Comparison of ENCODE assay signal across 8 cellular contexts in the genomic region with DNA sequence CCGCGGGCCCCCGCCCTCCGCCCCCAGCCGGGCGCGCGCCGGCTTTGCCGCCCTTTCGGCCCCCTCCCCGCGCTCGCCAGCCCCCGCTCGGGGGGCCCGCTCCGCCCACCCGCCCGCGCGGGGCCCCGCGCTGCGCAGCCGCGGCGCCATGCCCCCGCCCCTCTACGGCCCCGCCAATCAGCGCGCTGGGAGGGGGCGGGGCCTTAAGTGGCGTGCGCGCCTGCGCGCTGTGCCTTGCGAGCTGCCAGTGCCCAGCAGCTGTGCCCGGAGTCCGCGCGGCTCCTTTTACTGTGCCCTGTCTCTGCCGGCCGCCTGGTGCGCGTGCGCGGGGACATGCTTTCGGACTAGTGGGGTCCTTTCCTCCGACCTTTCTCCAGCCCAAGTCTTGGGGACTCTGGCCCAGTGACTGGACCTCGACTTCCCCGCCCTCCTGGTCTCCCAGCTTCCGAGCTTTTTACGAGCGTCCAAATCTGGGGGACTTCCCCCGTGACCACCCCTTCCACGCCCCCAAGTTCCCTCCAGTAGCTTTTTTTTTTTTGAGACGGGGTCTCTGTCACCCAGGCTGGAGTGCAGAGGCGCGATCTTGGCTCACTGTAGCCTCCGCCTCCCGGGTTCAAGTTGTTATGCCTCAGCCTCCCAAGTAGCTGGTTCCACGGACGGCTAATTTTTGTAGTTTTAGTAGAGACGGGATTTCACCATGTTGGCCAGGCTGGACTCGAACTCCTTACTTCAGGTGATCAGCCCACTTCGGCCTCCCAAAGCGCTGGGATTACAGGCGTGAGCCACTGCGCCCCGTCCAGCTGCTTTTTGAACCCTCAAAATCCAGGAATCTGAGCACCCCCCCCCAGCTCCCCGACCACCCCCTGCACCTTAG. TPM values are rescaled to one million over a fixed set of nuclear protein-coding genes. Genes with fewer than 3 reads are reported as not detected.
DNase-seq lines count a peak whose midpoint lies in the region; ATAC-seq, FAIRE-seq and TF ChIP-seq lines count a peak whose summit lies in the region.

A gene with protein sequence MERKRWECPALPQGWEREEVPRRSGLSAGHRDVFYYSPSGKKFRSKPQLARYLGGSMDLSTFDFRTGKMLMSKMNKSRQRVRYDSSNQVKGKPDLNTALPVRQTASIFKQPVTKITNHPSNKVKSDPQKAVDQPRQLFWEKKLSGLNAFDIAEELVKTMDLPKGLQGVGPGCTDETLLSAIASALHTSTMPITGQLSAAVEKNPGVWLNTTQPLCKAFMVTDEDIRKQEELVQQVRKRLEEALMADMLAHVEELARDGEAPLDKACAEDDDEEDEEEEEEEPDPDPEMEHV (minus strand): TSS at position 111 of the 874 bp plus-strand sequence. CDS start 234 bp downstream, outside the sequence.

- H3K9me3 Mint-ChIP-seq in T-helper 2 cell treated with Interferon-gamma antibody and Interleukin-4, amounts not matched to agents 5 μg/mL and 100 μg/mL, for 36 hours = no peaks in the 10 kb centered on the region
- H3K9me3 Mint-ChIP-seq in astrocyte (ENCODE audit: unreplicated experiment) = no peaks in the 10 kb centered on the region

- peaks cover 11% of the 10 kb centered on the region for H3K4me1 ChIP-seq in astrocyte (ENCODE audit: insufficient read depth, low read length)
- H3K4me1 ChIP-seq in hepatocyte (ENCODE audit: insufficient read depth) = peaks cover 9% of the 10 kb centered on the region

- peak within 1 kb of the TSS; percentile 100 for H3K9ac ChIP-seq in astrocyte (ENCODE audit: low read length)

- ATAC-seq in GM18498 (IDR thresholded peaks at IDR 0.05; ENCODE audit: unreplicated experiment) (peak; percentile 75), HG02943 (IDR thresholded peaks at IDR 0.05; ENCODE audit: low read depth, unreplicated experiment) (peak; percentile 55)

- peak within 1 kb of the TSS; percentile 97 for H3K4me2 ChIP-seq in astrocyte (ENCODE audit: low read length)
- peak within 1 kb of the TSS; percentile 100 for H3K4me2 ChIP-seq in hepatocyte

- peaks cover 37% of the 10 kb centered on the region for H4K20me1 ChIP-seq in astrocyte (ENCODE audit: insufficient read depth, low read length)
- H4K20me1 ChIP-seq in hepatocyte (ENCODE audit: insufficient read depth, poor library complexity, severe bottlenecking) = peaks cover 36% of the 10 kb centered on the region

- H3K4me3 Mint-ChIP-seq in T-helper 2 cell treated with Interferon-gamma antibody and Interleukin-4, amounts not matched to agents 5 μg/mL and 100 μg/mL, for 36 hours = peak within 1 kb of the TSS; percentile 98
- peak within 1 kb of the TSS; percentile 95 for H3K4me3 Mint-ChIP-seq in astrocyte (ENCODE audit: unreplicated experiment)

- peaks cover 26% of the 10 kb centered on the region for H3K36me3 Mint-ChIP-seq in T-helper 2 cell treated with Interferon-gamma antibody and Interleukin-4, amounts not matched to agents 5 μg/mL and 100 μg/mL, for 36 hours (ENCODE audit: low read depth)
- H3K36me3 Mint-ChIP-seq in astrocyte (ENCODE audit: low read depth, unreplicated experiment) = peaks cover 2% of the 10 kb centered on the region

- H3K79me2 ChIP-seq in astrocyte (ENCODE audit: insufficient read depth, low read length) (peaks cover 42% of the 10 kb centered on the region), hepatocyte (peaks cover 41% of the 10 kb centered on the region)

- no peaks in the 10 kb centered on the region for H3K27me3 Mint-ChIP-seq in T-helper 2 cell treated with Interferon-gamma antibody and Interleukin-4, amounts not matched to agents 5 μg/mL and 100 μg/mL, for 36 hours (ENCODE audit: low read depth)
- no peaks in the 10 kb centered on the region for H3K27me3 Mint-ChIP-seq in astrocyte (ENCODE audit: low read depth, unreplicated experiment)

- peak within 1 kb of the TSS; percentile 92 for H3K27ac ChIP-seq in astrocyte (ENCODE audit: low read depth, low read length)
- peak within 1 kb of the TSS; percentile 99 for H3K27ac ChIP-seq in hepatocyte

- H3K4me3 ChIP-seq in astrocyte (ENCODE audit: insufficient read depth, low read depth, low read length) (peak within 1 kb of the TSS; percentile 84), hepatocyte (peak within 1 kb of the TSS; percentile 97)

- H3K27ac Mint-ChIP-seq in T-helper 2 cell treated with Interferon-gamma antibody and Interleukin-4, amounts not matched to agents 5 μg/mL and 100 μg/mL, for 36 hours = peak within 1 kb of the TSS; percentile 91
- H3K27ac Mint-ChIP-seq in astrocyte (ENCODE audit: unreplicated experiment) = peak within 1 kb of the TSS; percentile 92

- H2AFZ ChIP-seq in astrocyte (ENCODE audit: low read depth, low read length) = peak within 1 kb of the TSS; percentile 69
- peak within 1 kb of the TSS; percentile 67 for H2AFZ ChIP-seq in hepatocyte

- H3K27me3 ChIP-seq in astrocyte (ENCODE audit: insufficient read depth, low read length) = no peaks in the 10 kb centered on the region
- no peaks in the 10 kb centered on the region for H3K27me3 ChIP-seq in hepatocyte

- peaks cover 10% of the 10 kb centered on the region for H3K4me1 Mint-ChIP-seq in T-helper 2 cell treated with Interferon-gamma antibody and Interleukin-4, amounts not matched to agents 5 μg/mL and 100 μg/mL, for 36 hours (ENCODE audit: low read depth)
- peaks cover 6% of the 10 kb centered on the region for H3K4me1 Mint-ChIP-seq in astrocyte (ENCODE audit: low read depth, unreplicated experiment)

- no peaks in the 10 kb centered on the region for H3K9me2 ChIP-seq in hepatocyte (replicated peaks; ENCODE audit: insufficient read depth)

- FAIRE-seq in astrocyte (lab: Jason Lieb, UNC) = no peak

- TF ChIP-seq CTCF in astrocyte (IDR thresholded peaks at IDR 0.05; ENCODE audit: insufficient read depth, low read depth, low read length) (no peak), hepatocyte (IDR thresholded peaks at IDR 0.05; ENCODE audit: poor library complexity) (no peak)

- DNase-seq in NCI-H187 treated with DMSO at 0.1 percent for 48 hours (lab: John Stamatoyannopoulos, UW) = peak; percentile 31
- peak; percentile 91 for DNase-seq in T-helper 2 cell treated with Interferon-gamma antibody and Interleukin-4, amounts not matched to agents 5 μg/mL and 100 μg/mL, for 36 hours (ENCODE audit: low spot score)
- DNase-seq in astrocyte (ENCODE audit: low read depth) = peak; percentile 70
- peak; percentile 98 for DNase-seq in hepatocyte (ENCODE audit: low spot score)
- DNase-seq in retina = peak; percentile 91
- no peak for DNase-seq in cortex of kidney (lab: John Stamatoyannopoulos, UW)

- 16% methylated on average over 39 of the region's 74 CpGs for WGBS in hepatocyte (ENCODE audit: low lambda C conversion rate, missing lambda C conversion rate)

- H3K36me3 ChIP-seq in astrocyte (ENCODE audit: insufficient read depth, low read length) (peaks cover 8% of the 10 kb centered on the region), hepatocyte (replicated peaks; ENCODE audit: insufficient read depth, low read depth) (no peaks in the 10 kb centered on the region)

- H3K9me3 ChIP-seq in astrocyte (ENCODE audit: insufficient read depth, low read depth, low read length) (no peaks in the 10 kb centered on the region), hepatocyte (ENCODE audit: low read depth) (no peaks in the 10 kb centered on the region)

RNA-seq across cellular contexts. Expression of the gene that starts here (rescaled TPM):
- total RNA-seq in astrocyte (64.0 and 71.9 TPM in 2 replicates), hepatocyte (84.2 and 84.5 TPM in 2 replicates)
- polyA plus RNA-seq in hepatocyte = 56.3 and 66.6 TPM in 2 replicates
